In the genomic region with DNA sequence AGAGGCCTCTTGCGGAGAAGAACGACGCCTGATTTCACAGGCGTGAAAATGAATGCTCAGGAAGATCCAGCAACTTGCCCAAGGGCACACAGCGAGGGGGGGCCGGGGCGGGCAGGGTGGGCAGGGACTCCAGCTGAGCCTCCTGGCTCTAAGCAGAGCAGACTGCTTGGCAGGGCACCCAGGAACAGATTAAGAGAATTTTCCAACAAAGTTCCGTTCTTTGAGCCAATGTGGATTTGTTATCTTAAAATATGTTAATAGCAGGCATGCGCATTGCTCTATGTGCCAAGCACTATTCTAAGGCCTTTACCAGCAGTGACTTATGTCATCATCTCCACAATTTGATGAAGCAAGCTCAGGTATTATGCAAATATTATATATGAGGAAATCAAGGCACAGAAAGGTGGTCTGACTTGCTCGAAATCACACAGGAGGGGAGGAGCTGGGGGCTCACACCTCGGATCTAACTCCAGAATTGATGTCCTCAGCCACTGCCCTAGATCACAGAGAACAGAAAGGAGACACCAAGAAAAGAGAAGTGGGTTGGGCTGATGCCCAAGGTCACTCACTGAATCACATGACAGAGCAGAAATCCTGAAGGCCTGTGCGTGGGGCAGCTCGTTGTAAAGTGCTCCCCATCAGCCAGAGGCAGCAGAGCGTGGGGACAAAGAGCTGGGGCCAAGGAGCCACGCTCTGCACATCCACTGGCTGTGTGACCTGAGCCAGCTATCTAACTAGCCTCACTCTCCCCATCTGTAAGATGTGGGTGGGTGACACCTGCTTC, we compare ENCODE assay signal across 1 cellular context.
TF ChIP-seq lines count a peak whose summit lies in the region.

No MANE protein-coding gene starts in this region.

TF ChIP-seq in GM23338, 12 proteins besides CTCF, POLR2A, EP300 and RAD21 (continued from another document):
- TF ChIP-seq ZNF462 (CRISPR knock-in tag; IDR thresholded peaks at IDR 0.05), result no peak
- TF ChIP-seq ZNF331 (CRISPR knock-in tag; IDR thresholded peaks at IDR 0.05; ENCODE audit: low read depth), result no peak
- TF ChIP-seq, protein P1, sequence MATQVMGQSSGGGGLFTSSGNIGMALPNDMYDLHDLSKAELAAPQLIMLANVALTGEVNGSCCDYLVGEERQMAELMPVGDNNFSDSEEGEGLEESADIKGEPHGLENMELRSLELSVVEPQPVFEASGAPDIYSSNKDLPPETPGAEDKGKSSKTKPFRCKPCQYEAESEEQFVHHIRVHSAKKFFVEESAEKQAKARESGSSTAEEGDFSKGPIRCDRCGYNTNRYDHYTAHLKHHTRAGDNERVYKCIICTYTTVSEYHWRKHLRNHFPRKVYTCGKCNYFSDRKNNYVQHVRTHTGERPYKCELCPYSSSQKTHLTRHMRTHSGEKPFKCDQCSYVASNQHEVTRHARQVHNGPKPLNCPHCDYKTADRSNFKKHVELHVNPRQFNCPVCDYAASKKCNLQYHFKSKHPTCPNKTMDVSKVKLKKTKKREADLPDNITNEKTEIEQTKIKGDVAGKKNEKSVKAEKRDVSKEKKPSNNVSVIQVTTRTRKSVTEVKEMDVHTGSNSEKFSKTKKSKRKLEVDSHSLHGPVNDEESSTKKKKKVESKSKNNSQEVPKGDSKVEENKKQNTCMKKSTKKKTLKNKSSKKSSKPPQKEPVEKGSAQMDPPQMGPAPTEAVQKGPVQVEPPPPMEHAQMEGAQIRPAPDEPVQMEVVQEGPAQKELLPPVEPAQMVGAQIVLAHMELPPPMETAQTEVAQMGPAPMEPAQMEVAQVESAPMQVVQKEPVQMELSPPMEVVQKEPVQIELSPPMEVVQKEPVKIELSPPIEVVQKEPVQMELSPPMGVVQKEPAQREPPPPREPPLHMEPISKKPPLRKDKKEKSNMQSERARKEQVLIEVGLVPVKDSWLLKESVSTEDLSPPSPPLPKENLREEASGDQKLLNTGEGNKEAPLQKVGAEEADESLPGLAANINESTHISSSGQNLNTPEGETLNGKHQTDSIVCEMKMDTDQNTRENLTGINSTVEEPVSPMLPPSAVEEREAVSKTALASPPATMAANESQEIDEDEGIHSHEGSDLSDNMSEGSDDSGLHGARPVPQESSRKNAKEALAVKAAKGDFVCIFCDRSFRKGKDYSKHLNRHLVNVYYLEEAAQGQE (IDR thresholded peaks at IDR 0.05; ENCODE audit: unreplicated experiment), result no peak
- TF ChIP-seq JUNB (IDR thresholded peaks at IDR 0.05; ENCODE audit: unreplicated experiment), result no peak
- no peak for TF ChIP-seq ZNF114 (CRISPR knock-in tag; IDR thresholded peaks at IDR 0.05)
- TF ChIP-seq EZH2phosphoT487 (IDR thresholded peaks at IDR 0.05; ENCODE audit: unreplicated experiment), result no peak
